9 cellular contexts compared by ENCODE assay signal in the genomic region with DNA sequence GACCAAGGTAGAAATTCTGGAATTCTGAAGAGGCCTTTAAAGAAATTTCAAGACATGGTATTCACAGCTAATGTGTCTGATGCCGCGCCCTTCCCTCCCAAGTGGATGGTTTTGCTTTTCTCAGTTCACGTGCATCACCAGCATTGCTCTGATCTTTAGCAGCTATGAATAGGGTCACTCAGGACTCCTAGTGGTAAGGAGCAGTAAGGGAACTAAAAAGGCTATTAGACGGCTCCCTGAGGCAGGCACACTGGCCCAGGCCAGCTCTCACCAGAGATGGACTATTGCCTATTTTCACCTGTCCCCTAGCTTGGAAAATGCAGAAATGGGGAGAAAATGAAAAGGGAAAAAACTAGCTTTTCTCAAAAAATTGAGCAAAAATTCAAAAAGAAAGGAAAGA.
A peak's percentile ranks its signal among the peaks of the same experiment; 100 is the strongest.
DNase-seq lines count a peak whose midpoint lies in the region; ATAC-seq lines count a peak whose summit lies in the region.
"Had no signal": no experiment of that assay in that cellular context is flagged by ENCODE, and none has a peak within 500 bp of the region (broad histone marks: within the 10 kb centered on the region; RNA-seq: fewer than 3 reads in every experiment).

No MANE protein-coding gene starts in this region.

- no peak overlapping the region for H3K4me3 Mint-ChIP-seq in effector memory CD8-positive, alpha-beta T cell
- H3K4me3 Mint-ChIP-seq in stimulated activated naive CD8-positive, alpha-beta T cell treated with anti-CD3 and anti-CD28 coated beads, Interleukin-15, amount 100 ng/mL, for 72 hours: no peak overlapping the region

- ATAC-seq in GM19467 (IDR thresholded peaks at IDR 0.05; ENCODE audit: unreplicated experiment): peak; percentile 79
- peak; percentile 31 for ATAC-seq in effector memory CD8-positive, alpha-beta T cell (replicated peaks)
- peak; percentile 70 for ATAC-seq in stimulated activated naive CD8-positive, alpha-beta T cell treated with anti-CD3 and anti-CD28 coated beads, Interleukin-15, amount 100 ng/mL, for 72 hours

- no peaks in the 10 kb centered on the region for H3K4me1 Mint-ChIP-seq in effector memory CD8-positive, alpha-beta T cell (ENCODE audit: low read depth in 2 of 2)
- peaks cover 8% of the 10 kb centered on the region for H3K4me1 Mint-ChIP-seq in stimulated activated naive CD8-positive, alpha-beta T cell treated with anti-CD3 and anti-CD28 coated beads, Interleukin-15, amount 100 ng/mL, for 72 hours

- H3K27me3 Mint-ChIP-seq in effector memory CD8-positive, alpha-beta T cell: peaks cover 48 to 53% of the 10 kb centered on the region in 2 donors
- peaks cover 14% of the 10 kb centered on the region for H3K27me3 Mint-ChIP-seq in stimulated activated naive CD8-positive, alpha-beta T cell treated with anti-CD3 and anti-CD28 coated beads, Interleukin-15, amount 100 ng/mL, for 72 hours

- DNase-seq in G401 (ENCODE audit: low spot score) (peak; percentile 20), KBM-7 (peak; percentile 11), NCI-H345 treated with DMSO at 0.1 percent for 48 hours (lab: John Stamatoyannopoulos, UW; ENCODE audit: unreplicated experiment) (no peak), OCI-M2 (lab: John Stamatoyannopoulos, UW; ENCODE audit: unreplicated experiment) (no peak)
- DNase-seq in effector memory CD8-positive, alpha-beta T cell: no peak
- no peak for DNase-seq in stimulated activated naive CD8-positive, alpha-beta T cell treated with anti-CD3 and anti-CD28 coated beads, Interleukin-15, amount 100 ng/mL, for 72 hours
- no peak for DNase-seq in activated CD8-positive, alpha-beta memory T cell treated with anti-CD3 and anti-CD28 coated beads, Interleukin-2, amount 50 U/mL, for 4 hours
- DNase-seq: left cardiac atrium had no signal

- H3K27ac Mint-ChIP-seq in effector memory CD8-positive, alpha-beta T cell: no peak overlapping the region
- H3K27ac Mint-ChIP-seq in stimulated activated naive CD8-positive, alpha-beta T cell treated with anti-CD3 and anti-CD28 coated beads, Interleukin-15, amount 100 ng/mL, for 72 hours: no peak overlapping the region

- no peaks in the 10 kb centered on the region for H3K9me3 Mint-ChIP-seq in effector memory CD8-positive, alpha-beta T cell
- no peaks in the 10 kb centered on the region for H3K9me3 Mint-ChIP-seq in stimulated activated naive CD8-positive, alpha-beta T cell treated with anti-CD3 and anti-CD28 coated beads, Interleukin-15, amount 100 ng/mL, for 72 hours

- in situ Hi-C loops in G401 (cut with HindIII; ENCODE audit: low sequenced_read_pairs): no loop called here
- in situ Hi-C loops in KBM-7 (cut with MboI; ENCODE audit: low pct_unique_long_range_greater_than_20kb, low sequenced_read_pairs): no loop called here

- no peaks in the 10 kb centered on the region for H3K36me3 Mint-ChIP-seq in effector memory CD8-positive, alpha-beta T cell (ENCODE audit: insufficient read depth)

Comparison
In these comparisons a context has a peak if more than half of its experiments do, and no peak if none do; other contexts are left out.
1. DNase-seq: peak in G401 (single experiment) and KBM-7 (single experiment); none in effector memory CD8-positive, alpha-beta T cell (0 of 3), stimulated activated naive CD8-positive, alpha-beta T cell treated with anti-CD3 and anti-CD28 coated beads, Interleukin-15, amount 100 ng/mL, for 72 hours (0 of 2), NCI-H345 treated with DMSO at 0.1 percent for 48 hours (single experiment), activated CD8-positive, alpha-beta memory T cell treated with anti-CD3 and anti-CD28 coated beads, Interleukin-2, amount 50 U/mL, for 4 hours (single experiment) and OCI-M2 (single experiment).
2. Peak in every context shown above with its lines, with median percentiles within 50 percentile points of each other: ATAC-seq.